8 cellular contexts compared by ENCODE assay signal in genomic region chr7:131302876-131303707, GRCh38. TPM values are rescaled to one million over a fixed set of nuclear protein-coding genes. Genes with fewer than 3 reads are reported as not detected.
DNase-seq lines count a peak whose midpoint lies in the region; ATAC-seq and TF ChIP-seq lines count a peak whose summit lies in the region.

No MANE protein-coding gene starts in this region.

- H3K4me1 Mint-ChIP-seq in activated CD4-positive, alpha-beta T cell treated with anti-CD3 and anti-CD28 coated beads, Interleukin-2, amount 10 ng/mL, durations not matched to agents 24 days and 14 days: peaks cover 3% of the 10 kb centered on the region

- H3K27ac Mint-ChIP-seq in activated CD4-positive, alpha-beta T cell treated with anti-CD3 and anti-CD28 coated beads, Interleukin-2, amount 10 ng/mL, durations not matched to agents 24 days and 14 days: no peak overlapping the region

- ATAC-seq in HG03039 (IDR thresholded peaks at IDR 0.05; ENCODE audit: unreplicated experiment) (no peak), GM21515 (IDR thresholded peaks at IDR 0.05; ENCODE audit: unreplicated experiment) (no peak)

- no peak overlapping the region for H3K4me3 ChIP-seq in fibroblast of villous mesenchyme (ENCODE audit: low read depth, low read length)

- H3K9me3 Mint-ChIP-seq in activated CD4-positive, alpha-beta T cell treated with anti-CD3 and anti-CD28 coated beads, Interleukin-2, amount 10 ng/mL, durations not matched to agents 24 days and 14 days: peaks cover 9% of the 10 kb centered on the region

- TF ChIP-seq CTCF in fibroblast of villous mesenchyme (IDR thresholded peaks at IDR 0.05; ENCODE audit: insufficient read depth, low read depth, low read length): peak; percentile 61

- no peak overlapping the region for H3K4me3 Mint-ChIP-seq in activated CD4-positive, alpha-beta T cell treated with anti-CD3 and anti-CD28 coated beads, Interleukin-2, amount 10 ng/mL, durations not matched to agents 24 days and 14 days

- H3K27me3 Mint-ChIP-seq in activated CD4-positive, alpha-beta T cell treated with anti-CD3 and anti-CD28 coated beads, Interleukin-2, amount 10 ng/mL, durations not matched to agents 24 days and 14 days: peaks cover 6% of the 10 kb centered on the region

- intact Hi-C loops in activated CD4-positive, alpha-beta T cell treated with anti-CD3 and anti-CD28 coated beads, Interleukin-2, amount 10 ng/mL, durations not matched to agents 24 days and 14 days (cut with micrococcal nuclease): no loop called here

- peak; percentile 33 for DNase-seq in AG08396 (ENCODE audit: low spot score)
- peak; percentile 45 for DNase-seq in H4 (ENCODE audit: low spot score)
- peak; percentile 70 for DNase-seq in activated CD4-positive, alpha-beta T cell treated with anti-CD3 and anti-CD28 coated beads, Interleukin-2, amount 10 ng/mL, durations not matched to agents 24 days and 14 days
- DNase-seq in fibroblast of villous mesenchyme (ENCODE audit: low read depth): peak; percentile 41
- DNase-seq in renal cortical epithelial cell (ENCODE audit: low read depth): peak; percentile 60
- no peak for DNase-seq in GF-D8 (lab: John Stamatoyannopoulos, UW)

- peaks cover 2% of the 10 kb centered on the region for H3K36me3 Mint-ChIP-seq in activated CD4-positive, alpha-beta T cell treated with anti-CD3 and anti-CD28 coated beads, Interleukin-2, amount 10 ng/mL, durations not matched to agents 24 days and 14 days (ENCODE audit: low read depth)

RNA-seq across cellular contexts. Expression of gene MKLN1, which starts 24.6 kb away (rescaled TPM):
- 17.0 and 25.1 TPM in 2 replicates for total RNA-seq in H4 (2014; rRNA removed; shearing (Covaris generic))
- total RNA-seq in activated CD4-positive, alpha-beta T cell treated with anti-CD3 and anti-CD28 coated beads, Interleukin-2, amount 10 ng/mL, durations not matched to agents 24 days and 14 days: 38.3 and 38.8 TPM in 2 replicates
- total RNA-seq in fibroblast of villous mesenchyme: 44.1 and 72.5 TPM in 2 replicates
- 29.2 and 76.9 TPM in 2 replicates for total RNA-seq in renal cortical epithelial cell
